13 cellular contexts compared by ENCODE assay signal in the genomic region with DNA sequence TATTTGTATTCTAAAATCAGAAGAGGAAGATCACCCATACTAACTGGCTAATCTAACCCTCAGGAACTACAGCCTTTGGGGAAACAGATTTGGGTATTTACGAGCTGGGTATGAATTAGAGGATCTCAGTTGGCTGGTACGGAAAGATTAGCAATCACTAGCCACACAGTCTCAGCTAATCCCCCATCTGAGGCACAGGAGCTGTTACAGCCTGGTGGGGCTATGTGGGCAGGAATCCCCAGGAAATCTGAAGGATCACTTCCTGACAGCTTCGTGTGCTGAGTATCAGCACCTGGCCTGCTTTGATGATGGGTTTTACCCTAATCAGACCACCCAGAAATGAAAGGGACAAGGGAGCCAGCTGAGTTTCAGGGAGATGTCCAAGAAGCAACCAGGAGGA.
"Had no signal": no experiment of that assay in that cellular context is flagged by ENCODE, and none has a peak within 500 bp of the region (broad histone marks: within the 10 kb centered on the region; RNA-seq: fewer than 3 reads in every experiment).

No MANE protein-coding gene starts in this region.

- H3K27ac Mint-ChIP-seq: activated CD4-positive, alpha-beta memory T cell treated with anti-CD3 and anti-CD28 coated beads, Interleukin-2, amount 10 ng/mL, durations not matched to agents 7 days and 5 days; activated naive CD4-positive, alpha-beta T cell treated with anti-CD3 and anti-CD28 coated beads, Interleukin-2, amount 50 U/mL, for 24 hours had no signal

- ATAC-seq: activated T-cell treated with anti-CD3 and anti-CD28 coated beads, Interleukin-2, amount 50 U/mL, for 4 hours; esophagus mucosa; sciatic nerve had no signal

- H3K4me3 Mint-ChIP-seq: activated CD4-positive, alpha-beta memory T cell treated with anti-CD3 and anti-CD28 coated beads, Interleukin-2, amount 10 ng/mL, durations not matched to agents 7 days and 5 days; activated naive CD4-positive, alpha-beta T cell treated with anti-CD3 and anti-CD28 coated beads, Interleukin-2, amount 50 U/mL, for 24 hours; activated T-cell treated with anti-CD3 and anti-CD28 coated beads, Interleukin-2, amount 50 U/mL, for 4 hours; neural crest cell had no signal

- H3K4me1 Mint-ChIP-seq: activated CD4-positive, alpha-beta memory T cell treated with anti-CD3 and anti-CD28 coated beads, Interleukin-2, amount 10 ng/mL, durations not matched to agents 7 days and 5 days; activated naive CD4-positive, alpha-beta T cell treated with anti-CD3 and anti-CD28 coated beads, Interleukin-2, amount 50 U/mL, for 24 hours; neural crest cell had no signal

- DNase-seq: activated CD4-positive, alpha-beta memory T cell treated with anti-CD3 and anti-CD28 coated beads, Interleukin-2, amount 10 ng/mL, durations not matched to agents 7 days and 5 days; activated CD4-positive, alpha-beta T cell treated with anti-CD3 and anti-CD28 coated beads for 4 hours; activated effector memory CD4-positive, alpha-beta T cell treated with Interleukin-2 at 50 U/mL for 16 hours; activated T-cell treated with anti-CD3 and anti-CD28 coated beads, Interleukin-2, amount 50 U/mL, for 4 hours; adrenal gland; spleen; stimulated activated CD4-positive, alpha-beta T cell treated with anti-CD3 and anti-CD28 coated beads, Interleukin-1b, Interleukin-23, amount 100 ng/mL, for 48 hours; T-helper 9 cell; thyroid gland had no signal

- H3K27me3 Mint-ChIP-seq: activated CD4-positive, alpha-beta memory T cell treated with anti-CD3 and anti-CD28 coated beads, Interleukin-2, amount 10 ng/mL, durations not matched to agents 7 days and 5 days; activated naive CD4-positive, alpha-beta T cell treated with anti-CD3 and anti-CD28 coated beads, Interleukin-2, amount 50 U/mL, for 24 hours had no signal

- H3K9me3 Mint-ChIP-seq: activated naive CD4-positive, alpha-beta T cell treated with anti-CD3 and anti-CD28 coated beads, Interleukin-2, amount 50 U/mL, for 24 hours; activated T-cell treated with anti-CD3 and anti-CD28 coated beads, Interleukin-2, amount 50 U/mL, for 4 hours; neural crest cell had no signal
